Comparison of ENCODE assay signal across 24 cellular contexts in the genomic region with DNA sequence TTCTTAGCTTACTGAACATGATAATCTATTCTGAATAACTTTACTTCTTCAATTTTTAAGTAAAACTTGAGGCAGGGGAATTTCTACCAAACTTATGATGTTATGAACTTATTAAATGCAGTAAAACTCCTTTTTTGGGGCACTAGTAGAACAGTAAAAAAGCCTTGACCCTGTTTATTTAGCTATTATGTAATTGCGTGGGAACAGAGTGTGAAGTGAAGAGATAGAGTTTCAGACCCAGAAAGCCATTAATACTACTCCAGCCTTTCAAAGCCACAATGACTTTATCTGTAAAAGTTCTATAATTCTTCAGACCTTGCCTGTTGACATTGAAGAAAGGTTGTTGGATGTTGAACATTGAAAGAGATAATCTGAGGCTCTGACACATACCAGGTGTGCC.
"Had no signal": no experiment of that assay in that cellular context is flagged by ENCODE, and none has a peak within 500 bp of the region (broad histone marks: within the 10 kb centered on the region; RNA-seq: fewer than 3 reads in every experiment).

No MANE protein-coding gene starts in this region.

- H3K27me3 Mint-ChIP-seq: natural killer cell treated with Interleukin-12 subunit alpha and Interleukin-12 subunit beta and Interleukin-15 and Interleukin-18, amount 100 ng/mL, for 72 hours; progenitor cell of endocrine pancreas; stimulated activated naive B cell treated with anti-CD40 and anti-IgM and Interleukin-4, amounts not matched to agents 10 μg/mL and 1 μg/mL and 100 μg/mL, for 72 hours had no signal

- FAIRE-seq: islet of Langerhans, urothelium cell line had no signal

- ATAC-seq: natural killer cell treated with Interleukin-12 subunit alpha and Interleukin-12 subunit beta and Interleukin-15 and Interleukin-18, amount 100 ng/mL, for 72 hours; right lobe of liver; stimulated activated naive B cell treated with anti-CD40 and anti-IgM and Interleukin-4, amounts not matched to agents 10 μg/mL and 1 μg/mL and 100 μg/mL, for 72 hours; stimulated activated naive CD8-positive, alpha-beta T cell treated with anti-CD3 and anti-CD28 coated beads, Interleukin-15, Interleukin-2, amounts not matched to agents 100 U/mL and 50 U/mL, for 24 hours; upper lobe of right lung had no signal

- H3K4me1 ChIP-seq: left ventricle myocardium inferior, right atrium auricular region, right lobe of liver, stomach, testis, thyroid gland, transverse colon, upper lobe of right lung had no signal

- H3K9me3 Mint-ChIP-seq: naive B cell; stimulated activated naive B cell treated with anti-CD40 and anti-IgM and Interleukin-4, amounts not matched to agents 10 μg/mL and 1 μg/mL and 100 μg/mL, for 72 hours had no signal

- H3K27me3 ChIP-seq: ovary, right atrium auricular region, right lobe of liver, stomach, testis, thyroid gland, transverse colon, upper lobe of right lung had no signal

- H3K4me2 ChIP-seq: smooth muscle cell had no signal

- H3K36me3 Mint-ChIP-seq: immature natural killer cell; mesothelial cell of epicardium; naive B cell; stimulated activated naive B cell treated with anti-CD40 and anti-IgM and Interleukin-4, amounts not matched to agents 10 μg/mL and 1 μg/mL and 100 μg/mL, for 72 hours had no signal

- DNase-seq: hypothalamus; immature natural killer cell; left ventricle myocardium inferior; mesendoderm; naive B cell; ovary; right lobe of liver; stimulated activated CD4-positive, alpha-beta T cell treated with anti-CD3 and anti-CD28 coated beads, Interleukin-1b, Interleukin-23, amount 100 ng/mL, for 48 hours; stimulated activated CD4-positive, alpha-beta T cell treated with anti-CD3 and anti-CD28 coated beads, Interleukin-2, amount 100 ng/mL, for 48 hours; stimulated activated naive B cell treated with anti-CD40 and anti-IgM and Interleukin-4, amounts not matched to agents 10 μg/mL and 1 μg/mL and 100 μg/mL, for 72 hours; stimulated activated naive CD8-positive, alpha-beta T cell treated with anti-CD3 and anti-CD28 coated beads, Interleukin-15, Interleukin-2, amounts not matched to agents 100 U/mL and 50 U/mL, for 24 hours; stomach; testis; thyroid gland; transverse colon; upper lobe of right lung had no signal

- H3K27ac ChIP-seq: left ventricle myocardium inferior, ovary, right atrium auricular region, right lobe of liver, stomach, testis, thyroid gland, transverse colon, upper lobe of right lung had no signal

- H3K4me3 ChIP-seq: left ventricle myocardium inferior, lung, ovary, right atrium auricular region, right lobe of liver, smooth muscle cell, stomach, testis, thyroid gland, transverse colon, upper lobe of right lung had no signal

- H3K4me1 Mint-ChIP-seq: immature natural killer cell had no signal

- H3K4me3 Mint-ChIP-seq: immature natural killer cell; mesothelial cell of epicardium; naive B cell; natural killer cell treated with Interleukin-12 subunit alpha and Interleukin-12 subunit beta and Interleukin-15 and Interleukin-18, amount 100 ng/mL, for 72 hours; stimulated activated naive B cell treated with anti-CD40 and anti-IgM and Interleukin-4, amounts not matched to agents 10 μg/mL and 1 μg/mL and 100 μg/mL, for 72 hours had no signal

- H3K36me3 ChIP-seq: left ventricle myocardium inferior, ovary, right atrium auricular region, right lobe of liver, stomach, thyroid gland, transverse colon, upper lobe of right lung had no signal

- H3K27ac Mint-ChIP-seq: immature natural killer cell; mesothelial cell of epicardium; naive B cell; natural killer cell treated with Interleukin-12 subunit alpha and Interleukin-12 subunit beta and Interleukin-15 and Interleukin-18, amount 100 ng/mL, for 72 hours; progenitor cell of endocrine pancreas; stimulated activated naive B cell treated with anti-CD40 and anti-IgM and Interleukin-4, amounts not matched to agents 10 μg/mL and 1 μg/mL and 100 μg/mL, for 72 hours had no signal

- H3K9me3 ChIP-seq: left ventricle myocardium inferior, ovary, right atrium auricular region, right lobe of liver, stomach, testis, thyroid gland, transverse colon, upper lobe of right lung had no signal
